10 cellular contexts compared by ENCODE assay signal in genomic region chr7:1202914-1203313, GRCh38. TPM values are rescaled to one million over a fixed set of nuclear protein-coding genes. Genes with fewer than 3 reads are reported as not detected.
"Had no signal": no experiment of that assay in that cellular context is flagged by ENCODE, and none has a peak within 500 bp of the region (broad histone marks: within the 10 kb centered on the region; RNA-seq: fewer than 3 reads in every experiment).

No MANE protein-coding gene starts in this region.

RNA-seq across cellular contexts. Expression of gene UNCX, which starts 29.8 kb away (rescaled TPM):
- total RNA-seq: OCI-LY7, PC-3, PC-9, Peyer's patch, Right ventricle myocardium inferior, Right ventricle myocardium superior, RPMI7951, SJSA1, SK-MEL-5 had no signal
- polyA plus RNA-seq: SK-N-SH had no signal
